14 cellular contexts compared by ENCODE assay signal in the genomic region with DNA sequence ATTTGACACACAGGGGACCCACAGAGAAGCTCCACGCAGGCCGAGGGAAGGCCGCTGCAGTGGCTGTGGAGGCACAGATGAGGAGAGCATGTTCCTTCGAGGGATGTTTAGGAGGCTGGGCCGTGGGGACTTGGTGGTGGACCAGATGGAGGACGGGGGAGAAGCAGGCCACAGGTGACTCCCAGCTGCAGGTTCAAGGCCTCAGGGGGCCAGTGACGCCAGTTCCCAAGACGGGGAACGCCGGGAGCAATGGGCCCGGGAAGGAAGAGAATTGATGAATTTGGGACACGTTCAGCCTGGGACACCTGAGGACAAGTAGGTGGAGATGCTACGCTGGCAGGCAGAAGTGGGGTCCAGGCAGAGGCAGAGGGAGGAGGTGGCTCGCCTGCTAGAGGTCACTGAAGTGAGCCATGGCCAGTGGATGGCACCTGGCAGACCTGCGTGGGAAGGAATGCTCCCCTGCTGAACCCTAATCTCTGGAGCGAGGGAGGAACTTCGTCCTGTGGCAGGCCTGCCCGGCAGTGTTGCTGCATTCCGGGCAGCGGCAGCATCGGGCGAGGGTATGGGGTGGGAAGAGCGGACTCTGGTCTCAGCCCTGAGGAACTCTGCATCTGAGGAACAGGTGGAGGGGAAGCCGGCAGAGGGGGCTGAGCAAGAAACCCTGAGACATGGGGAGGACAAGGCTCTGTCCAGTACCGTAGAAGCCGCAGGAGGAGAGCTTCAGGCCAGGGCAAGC. TPM values are rescaled to one million over a fixed set of nuclear protein-coding genes. Genes with fewer than 3 reads are reported as not detected.
DNase-seq lines count a peak whose midpoint lies in the region; ATAC-seq, FAIRE-seq and TF ChIP-seq lines count a peak whose summit lies in the region.
"Had no signal": no experiment of that assay in that cellular context is flagged by ENCODE, and none has a peak within 500 bp of the region (broad histone marks: within the 10 kb centered on the region; RNA-seq: fewer than 3 reads in every experiment).

No MANE protein-coding gene starts in this region.

- no peak overlapping the region for H2AFZ ChIP-seq in H1 (ENCODE audit: low read length)

- no peaks in the 10 kb centered on the region for H3K79me1 ChIP-seq in H1 (ENCODE audit: low read depth, low read length)

- 86% methylated on average over 23 of the region's 26 CpGs; no CpG with 5 or more reads in 1 of the 2 experiments for WGBS in H1 (ENCODE audit: extremely low coverage in 1 of 2, insufficient coverage in 1 of 2, insufficient read length in 1 of 2, insufficient replicate concordance in 2 of 2, low coverage in 1 of 2, low lambda C conversion rate in 2 of 2, missing lambda C conversion rate in 1 of 2), 2 experiments
- WGBS in tibial nerve, 2 donors: 71 to 75% methylated on average over 22 to 26 of the region's 26 CpGs

- H3K36me3 ChIP-seq in H1 (ENCODE audit: control insufficient read depth in 2 of 4, insufficient read depth in 4 of 4, low read length in 3 of 4): no peaks in the 10 kb centered on the region
- no peaks in the 10 kb centered on the region for H3K36me3 ChIP-seq in neutrophil
- no peaks in the 10 kb centered on the region for H3K36me3 ChIP-seq in tibial nerve
- H3K36me3 ChIP-seq: ovary had no signal

- CTCF ChIA-PET in H1 (lab: Charles Lee; ENCODE audit: partially characterized antibody): interaction anchor here (1.2 to 2.0 kb wide), 4 partner anchors 10 to 157 kb away, joined by 3 to 9 read pairs (median 7); no protein-coding TSS in a partner anchor

- no peak overlapping the region for H2BK120ac ChIP-seq in H1 (replicated peaks; ENCODE audit: low read depth, low read length)

- POLR2A ChIA-PET in H1 (lab: Charles Lee; ENCODE audit: partially characterized antibody): interaction anchor here (0.8 to 1.3 kb wide), 2 partner anchors 9 to 62 kb away, joined by 3 to 4 read pairs; no protein-coding TSS in a partner anchor

- H3K4me2 ChIP-seq in H1 (ENCODE audit: insufficient read depth in 1 of 2, low read depth in 2 of 2, low read length in 2 of 2): no peak overlapping the region

- H3K9me3 ChIP-seq in H1 (ENCODE audit: insufficient read depth in 2 of 2, low read depth in 1 of 2, low read length in 1 of 2): no peaks in the 10 kb centered on the region
- H3K9me3 ChIP-seq in neutrophil: no peaks in the 10 kb centered on the region
- H3K9me3 ChIP-seq in tibial nerve: no peaks in the 10 kb centered on the region
- H3K9me3 ChIP-seq: ovary had no signal

- no peaks in the 10 kb centered on the region for H3K23me2 ChIP-seq in H1 (ENCODE audit: low read depth, low read length)

- no peak overlapping the region for H3K56ac ChIP-seq in H1 (replicated peaks; ENCODE audit: insufficient read length, low read depth, low read length)

- no peaks in the 10 kb centered on the region; a peak in 1 of 7 replicates for H3K4me1 ChIP-seq in H1 (replicated peaks in 1 of 4; ENCODE audit: control insufficient read depth in 3 of 4, insufficient read depth in 4 of 4, low read length in 3 of 4)
- peaks cover 11 to 12% of the 10 kb centered on the region in 2 experiments for H3K4me1 ChIP-seq in neutrophil (ENCODE audit: control insufficient read depth in 1 of 2, insufficient read depth in 1 of 2, low read depth in 1 of 2, low read length in 1 of 2)
- H3K4me1 ChIP-seq in tibial nerve: peaks cover 0 to 17% (median 16%) of the 10 kb centered on the region in 4 donors

- H4K8ac ChIP-seq in H1 (ENCODE audit: extremely low read depth, insufficient read depth, low read length): no peak overlapping the region

- TF ChIP-seq CTCF in H1 (IDR thresholded peaks at IDR 0.05; ENCODE audit: control extremely low read depth in 1 of 3, insufficient read depth in 1 of 3, low read depth in 1 of 3, low read length in 3 of 3): no peak
- TF ChIP-seq CTCF in neutrophil (IDR thresholded peaks at IDR 0.05): no peak
- no peak for TF ChIP-seq CTCF in tibial nerve (IDR thresholded peaks at IDR 0.05)

- 0 out of 2 replicates have a peak overlapping the region, but pooled peaks have one; percentile 16 for H2BK15ac ChIP-seq in H1 (ENCODE audit: low read length)

- no peaks in the 10 kb centered on the region for H3K36me3 Mint-ChIP-seq in activated T-cell treated with anti-CD3 and anti-CD28 coated beads, Interleukin-2, amount 50 U/mL, for 24 hours (ENCODE audit: low read depth)
- H3K36me3 Mint-ChIP-seq in activated T-cell treated with anti-CD3 and anti-CD28 coated beads, Interleukin-2, amount 50 U/mL, for 72 hours (ENCODE audit: insufficient read depth in 2 of 2): no peaks in the 10 kb centered on the region
- H3K36me3 Mint-ChIP-seq: CD4-positive, alpha-beta memory T cell had no signal

- no peaks in the 10 kb centered on the region for H4K20me1 ChIP-seq in H1 (replicated peaks in 1 of 2; ENCODE audit: control insufficient read depth in 1 of 2, insufficient read depth in 2 of 2, low read length in 2 of 2)

- TF ChIP-seq EP300 in H1 (IDR thresholded peaks at IDR 0.05; ENCODE audit: borderline replicate concordance in 1 of 2, low read depth in 2 of 2, low read length in 2 of 2): no peak
- TF ChIP-seq EP300 in tibial nerve (IDR thresholded peaks at IDR 0.05): no peak

- TF ChIP-seq POLR2A in H1 (IDR thresholded peaks at IDR 0.05; ENCODE audit: control extremely low read depth in 1 of 2, low read depth in 2 of 2, low read length in 2 of 2): no peak
- TF ChIP-seq POLR2A in tibial nerve (IDR thresholded peaks at IDR 0.05): no peak

- H4K5ac ChIP-seq in H1 (ENCODE audit: insufficient read length, low read depth, low read length): no peak overlapping the region

- H2BK20ac ChIP-seq in H1 (ENCODE audit: low read length): no peak overlapping the region

- peaks cover 16% of the 10 kb centered on the region for H3K4me1 Mint-ChIP-seq in activated T-cell treated with anti-CD3 and anti-CD28 coated beads, Interleukin-2, amount 50 U/mL, for 24 hours (ENCODE audit: low read depth)
- peaks cover 10% of the 10 kb centered on the region for H3K4me1 Mint-ChIP-seq in activated T-cell treated with anti-CD3 and anti-CD28 coated beads, Interleukin-2, amount 50 U/mL, for 72 hours (ENCODE audit: low read depth)

- H3K27me3 ChIP-seq in H1 (replicated peaks in 1 of 4; ENCODE audit: control insufficient read depth in 3 of 4, extremely low read depth in 1 of 4, insufficient read depth in 3 of 4, low read length in 3 of 4) (no peaks in the 10 kb centered on the region), neutrophil (no peaks in the 10 kb centered on the region), tibial nerve (no peaks in the 10 kb centered on the region)
- H3K27me3 ChIP-seq: ovary had no signal

- H3K27ac ChIP-seq in H1 (ENCODE audit: low read depth, low read length) (no peak overlapping the region), neutrophil (peak overlapping the region; percentile 72), tibial nerve (peak overlapping the region in 3 of 4 donors; percentile 67 to 88 (median 74))
- H3K27ac ChIP-seq: ovary, RWPE1 had no signal

- no peak overlapping the region for H2BK5ac ChIP-seq in H1 (ENCODE audit: low read depth, low read length)

- H3K4ac ChIP-seq in H1 (replicated peaks; ENCODE audit: insufficient read length, low read depth, low read length): no peak overlapping the region

- no peak overlapping the region for H3K18ac ChIP-seq in H1 (ENCODE audit: extremely low read depth, low read length)

- no peak overlapping the region for H3K4me3 Mint-ChIP-seq in activated T-cell treated with anti-CD3 and anti-CD28 coated beads, Interleukin-2, amount 50 U/mL, for 24 hours
- H3K4me3 Mint-ChIP-seq in activated T-cell treated with anti-CD3 and anti-CD28 coated beads, Interleukin-2, amount 50 U/mL, for 72 hours: no peak overlapping the region

- DNase-seq in activated T-cell treated with anti-CD3 and anti-CD28 coated beads, Interleukin-2, amount 50 U/mL, for 24 hours: no peak
- no peak for DNase-seq in activated T-cell treated with anti-CD3 and anti-CD28 coated beads, Interleukin-2, amount 50 U/mL, for 72 hours
- no peak for DNase-seq in H1 (ENCODE audit: low read depth in 1 of 2, low spot score in 2 of 2)
- DNase-seq in tibial nerve (ENCODE audit: low spot score in 2 of 2): no peak
- no peak for DNase-seq in anterior cingulate cortex (lab: John Stamatoyannopoulos, UW)
- no peak for DNase-seq in SK-N-DZ (ENCODE audit: low spot score)
- DNase-seq: activated CD4-positive, alpha-beta T cell treated with anti-CD3 and anti-CD28 coated beads for 4 hours; CD4-positive, alpha-beta memory T cell had no signal

- no peak for FAIRE-seq in H1 (lab: Jason Lieb, UNC)
- FAIRE-seq: A204.1, HTR-8/SVneo had no signal

- H3K23ac ChIP-seq in H1 (ENCODE audit: insufficient read length): no peak overlapping the region

- no peaks in the 10 kb centered on the region for H3K27me3 Mint-ChIP-seq in activated T-cell treated with anti-CD3 and anti-CD28 coated beads, Interleukin-2, amount 50 U/mL, for 24 hours
- H3K27me3 Mint-ChIP-seq in activated T-cell treated with anti-CD3 and anti-CD28 coated beads, Interleukin-2, amount 50 U/mL, for 72 hours (ENCODE audit: low read depth): no peaks in the 10 kb centered on the region
- H3K27me3 Mint-ChIP-seq: CD4-positive, alpha-beta memory T cell had no signal

- no peak overlapping the region for H4K91ac ChIP-seq in H1 (replicated peaks; ENCODE audit: insufficient read length, low read length)

- H3K9me3 Mint-ChIP-seq in activated T-cell treated with anti-CD3 and anti-CD28 coated beads, Interleukin-2, amount 50 U/mL, for 24 hours: no peaks in the 10 kb centered on the region
- H3K9me3 Mint-ChIP-seq in activated T-cell treated with anti-CD3 and anti-CD28 coated beads, Interleukin-2, amount 50 U/mL, for 72 hours: no peaks in the 10 kb centered on the region
- H3K9me3 Mint-ChIP-seq: CD4-positive, alpha-beta memory T cell had no signal

- no peak overlapping the region for H2AK5ac ChIP-seq in H1 (ENCODE audit: low read depth, low read length)

- peak overlapping the region; percentile 37 for H3K27ac Mint-ChIP-seq in activated T-cell treated with anti-CD3 and anti-CD28 coated beads, Interleukin-2, amount 50 U/mL, for 24 hours
- H3K27ac Mint-ChIP-seq in activated T-cell treated with anti-CD3 and anti-CD28 coated beads, Interleukin-2, amount 50 U/mL, for 72 hours: no peak overlapping the region

- no peak for TF ChIP-seq RAD21 in H1 (IDR thresholded peaks at IDR 0.05 in 1 of 2, conservative IDR thresholded peaks at IDR 0.05 in 1 of 2; ENCODE audit: low read depth in 2 of 2, low read length in 2 of 2)

- no peaks in the 10 kb centered on the region for H3K79me2 ChIP-seq in H1 (ENCODE audit: control insufficient read depth in 1 of 2, insufficient read depth in 2 of 2, low read length in 2 of 2)

- ATAC-seq in activated T-cell treated with anti-CD3 and anti-CD28 coated beads, Interleukin-2, amount 50 U/mL, for 72 hours (replicated peaks in 1 of 2): no peak
- ATAC-seq in HG03571 (IDR thresholded peaks at IDR 0.05; ENCODE audit: unreplicated experiment): no peak

- H2BK12ac ChIP-seq in H1 (ENCODE audit: low read depth, low read length): no peak overlapping the region

- no peak overlapping the region for H3K4me3 ChIP-seq in H1 (ENCODE audit: extremely low read depth in 1 of 4, insufficient read depth in 2 of 4, low read depth in 3 of 4, low read length in 4 of 4)
- H3K4me3 ChIP-seq in neutrophil (ENCODE audit: low read depth in 1 of 2, low read length in 1 of 2): no peak overlapping the region
- no peak overlapping the region for H3K4me3 ChIP-seq in tibial nerve
- H3K4me3 ChIP-seq: ovary had no signal

- H3K14ac ChIP-seq in H1 (ENCODE audit: insufficient read length): no peak overlapping the region

- H3K9ac ChIP-seq in H1 (replicated peaks in 1 of 4; ENCODE audit: extremely low read depth in 1 of 4, low read depth in 3 of 4, low read length in 3 of 4): no peak overlapping the region

RNA-seq across cellular contexts. Expression of gene HPCAL1, which starts 25.2 kb away (rescaled TPM):
- 10 to 100 TPM; 43.9 to 52.0 TPM for total RNA-seq in activated T-cell treated with anti-CD3 and anti-CD28 coated beads, Interleukin-2, amount 50 U/mL, for 72 hours
- 8.6 and 8.7 TPM in 2 replicates for total RNA-seq in H1 (2021; fragmentation: NEBNext Ultra II Directional; extraction: Animal tissue kit (Norgen Biotek cat#: 25700))
- 5.8 and 11.5 TPM in 2 replicates for polyA plus RNA-seq in H1 (2011; rRNA removed)
- 5.9 TPM for polyA plus RNA-seq in H1 (2011; cell fraction: cytosol; rRNA removed)
- 9.7 TPM for polyA plus RNA-seq in H1 (2011; cell fraction: nucleus; rRNA removed)
- polyA plus RNA-seq in H1 (2012, experiment 1 of 2): 4.4 to 8.2 TPM (median 6.6 TPM) in 4 replicates
- polyA plus RNA-seq in H1 (2012, experiment 2 of 2): 6.9 TPM
- 7.8 TPM for polyA plus RNA-seq in H1 (2013, experiment 1 of 2)
- polyA plus RNA-seq in H1 (2013, experiment 2 of 2): 8.1 TPM
- 2.1 and 2.6 TPM in 2 replicates for polyA minus RNA-seq in H1 (2011; rRNA and poly(A)+ RNA removed)
- polyA minus RNA-seq in H1 (2011; cell fraction: cytosol; rRNA and poly(A)+ RNA removed): 4.3 TPM
- 3.9 TPM for polyA minus RNA-seq in H1 (2011; cell fraction: nucleus; rRNA and poly(A)+ RNA removed)
- total RNA-seq in tibial nerve: 10 to 100 TPM; 29.0 to 56.7 (median 34.5) TPM
- polyA plus RNA-seq in SK-N-DZ (2014; cell fraction: cytosol; rRNA removed): 30.0 and 30.5 TPM in 2 replicates
- 26.6 and 30.4 TPM in 2 replicates for polyA plus RNA-seq in SK-N-DZ (2014; cell fraction: nucleus; rRNA removed)
